Comparison of ENCODE assay signal across 30 cellular contexts in the genomic region with DNA sequence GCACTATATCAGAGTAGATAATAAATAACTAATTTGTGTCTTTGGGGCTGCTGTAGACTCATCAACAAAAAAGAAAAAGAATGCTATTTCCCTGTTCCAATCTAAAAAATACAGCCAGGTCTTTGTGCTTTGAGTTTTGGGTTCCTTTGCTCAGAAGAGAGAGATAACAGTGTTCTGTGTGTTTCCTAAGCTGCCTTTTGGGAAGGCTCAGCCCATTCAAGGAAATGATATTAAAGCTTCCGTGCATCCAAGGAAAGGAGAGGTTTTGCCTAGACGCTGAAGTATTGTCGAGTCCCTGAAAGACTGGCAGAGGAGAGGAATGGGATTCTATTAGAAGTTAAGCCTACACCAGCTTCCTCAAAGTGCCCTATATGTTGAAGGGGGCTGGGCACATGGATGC. TPM values are rescaled to one million over a fixed set of nuclear protein-coding genes. Genes with fewer than 3 reads are reported as not detected.
"Had no signal": no experiment of that assay in that cellular context is flagged by ENCODE, and none has a peak within 500 bp of the region (broad histone marks: within the 10 kb centered on the region; RNA-seq: fewer than 3 reads in every experiment).

No MANE protein-coding gene starts in this region.

- H3K27me3 ChIP-seq: gastroesophageal sphincter, hepatocyte had no signal

- H3K4me1 ChIP-seq: esophagus squamous epithelium, gastroesophageal sphincter, heart left ventricle, left lung, lower lobe of right lung had no signal

- H3K9me3 ChIP-seq: esophagus squamous epithelium, gastroesophageal sphincter, heart left ventricle, left lung, lower lobe of right lung, mucosa of descending colon had no signal

- FAIRE-seq: colon, endometrium, frontal cortex had no signal

- H3K4me3 ChIP-seq: coronary artery, dorsolateral prefrontal cortex, esophagus squamous epithelium, gastroesophageal sphincter, heart left ventricle, hepatocyte, left lung, lower lobe of right lung, mucosa of descending colon had no signal

- H3K27ac ChIP-seq: coronary artery, dorsolateral prefrontal cortex, epithelial cell of prostate, esophagus squamous epithelium, gastroesophageal sphincter, heart left ventricle, hepatocyte, left lung, lower lobe of right lung had no signal

- DNase-seq: dermis blood vessel endothelial cell; dorsolateral prefrontal cortex; effector CD4-positive, alpha-beta T cell; effector memory CD8-positive, alpha-beta T cell; endodermal cell; erythroblast; esophagus squamous epithelium; foreskin fibroblast; heart left ventricle; hypothalamus; immature natural killer cell; islet precursor cell; left cardiac atrium; left lung; left ventricle myocardium superior; lower lobe of right lung; mesenchymal stem cell; mucosa of descending colon; naive B cell had no signal

- H3K36me3 ChIP-seq: esophagus squamous epithelium, gastroesophageal sphincter, heart left ventricle, left lung, lower lobe of right lung had no signal

RNA-seq across cellular contexts. Expression of a gene that starts 25.8 kb away (rescaled TPM):
- total RNA-seq: dermis blood vessel endothelial cell, esophagus mucosa, gastroesophageal sphincter, lung microvascular endothelial cell, mesenteric fat pad, myocyte had no signal
- polyA plus RNA-seq: immature natural killer cell had no signal
